ENCODE assay signal across 2 cellular contexts in the genomic region with DNA sequence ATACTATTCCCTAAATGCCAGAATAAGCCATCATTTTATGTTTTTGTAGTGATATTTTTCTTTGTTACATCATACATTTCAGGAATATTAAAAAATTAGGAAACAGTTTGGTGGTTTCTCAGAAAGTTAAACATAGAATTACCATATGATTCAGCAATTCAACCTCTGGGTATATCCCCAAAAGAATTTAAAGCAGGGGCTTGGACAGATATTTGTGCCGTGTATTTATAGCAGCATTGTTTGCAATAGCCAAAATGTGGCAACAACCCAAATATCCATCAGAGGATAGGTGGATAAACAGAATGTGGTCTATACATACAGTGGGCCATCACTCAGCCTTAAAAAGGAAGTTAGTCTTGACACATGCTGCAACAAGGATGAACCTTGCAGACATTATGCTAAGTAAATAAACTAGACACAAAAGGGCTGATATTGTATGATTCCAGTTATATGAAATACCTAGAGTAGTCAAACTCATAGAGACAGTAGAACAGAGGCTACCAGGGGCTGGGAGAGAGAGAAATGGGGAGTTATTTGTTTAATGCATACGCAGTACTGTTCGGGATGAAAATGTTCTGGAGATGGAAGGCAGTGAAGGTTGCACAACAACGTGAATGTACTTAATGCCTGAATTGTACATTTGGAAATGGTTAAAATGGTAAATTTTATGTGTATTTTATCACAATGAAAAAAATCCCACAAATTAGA.
A peak's percentile ranks its signal among the peaks of the same experiment; 100 is the strongest.
TF ChIP-seq lines count a peak whose summit lies in the region.

No MANE protein-coding gene starts in this region.

TF ChIP-seq in SK-N-SH treated with all-trans-retinoic acid at 6 μM for 48 hours, 23 proteins besides CTCF, POLR2A, EP300 and RAD21:
- TF ChIP-seq, protein P1, sequence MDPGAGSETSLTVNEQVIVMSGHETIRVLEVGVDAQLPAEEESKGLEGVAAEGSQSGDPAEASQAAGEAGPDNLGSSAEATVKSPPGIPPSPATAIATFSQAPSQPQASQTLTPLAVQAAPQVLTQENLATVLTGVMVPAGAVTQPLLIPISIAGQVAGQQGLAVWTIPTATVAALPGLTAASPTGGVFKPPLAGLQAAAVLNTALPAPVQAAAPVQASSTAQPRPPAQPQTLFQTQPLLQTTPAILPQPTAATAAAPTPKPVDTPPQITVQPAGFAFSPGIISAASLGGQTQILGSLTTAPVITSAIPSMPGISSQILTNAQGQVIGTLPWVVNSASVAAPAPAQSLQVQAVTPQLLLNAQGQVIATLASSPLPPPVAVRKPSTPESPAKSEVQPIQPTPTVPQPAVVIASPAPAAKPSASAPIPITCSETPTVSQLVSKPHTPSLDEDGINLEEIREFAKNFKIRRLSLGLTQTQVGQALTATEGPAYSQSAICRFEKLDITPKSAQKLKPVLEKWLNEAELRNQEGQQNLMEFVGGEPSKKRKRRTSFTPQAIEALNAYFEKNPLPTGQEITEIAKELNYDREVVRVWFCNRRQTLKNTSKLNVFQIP (CRISPR knock-in tag; IDR thresholded peaks at IDR 0.05; ENCODE audit: borderline replicate concordance, low read depth), result no peak
- TF ChIP-seq ZC3H10 (CRISPR knock-in tag; IDR thresholded peaks at IDR 0.05), result no peak
- TF ChIP-seq ZFP30 (CRISPR knock-in tag; IDR thresholded peaks at IDR 0.05), result 0 out of 2 replicates have a peak, but pooled peaks have one; percentile 33

TF ChIP-seq in SK-N-SH, 30 proteins besides CTCF, POLR2A, EP300 and RAD21 (continued from another document):
- TF ChIP-seq, protein P2, sequence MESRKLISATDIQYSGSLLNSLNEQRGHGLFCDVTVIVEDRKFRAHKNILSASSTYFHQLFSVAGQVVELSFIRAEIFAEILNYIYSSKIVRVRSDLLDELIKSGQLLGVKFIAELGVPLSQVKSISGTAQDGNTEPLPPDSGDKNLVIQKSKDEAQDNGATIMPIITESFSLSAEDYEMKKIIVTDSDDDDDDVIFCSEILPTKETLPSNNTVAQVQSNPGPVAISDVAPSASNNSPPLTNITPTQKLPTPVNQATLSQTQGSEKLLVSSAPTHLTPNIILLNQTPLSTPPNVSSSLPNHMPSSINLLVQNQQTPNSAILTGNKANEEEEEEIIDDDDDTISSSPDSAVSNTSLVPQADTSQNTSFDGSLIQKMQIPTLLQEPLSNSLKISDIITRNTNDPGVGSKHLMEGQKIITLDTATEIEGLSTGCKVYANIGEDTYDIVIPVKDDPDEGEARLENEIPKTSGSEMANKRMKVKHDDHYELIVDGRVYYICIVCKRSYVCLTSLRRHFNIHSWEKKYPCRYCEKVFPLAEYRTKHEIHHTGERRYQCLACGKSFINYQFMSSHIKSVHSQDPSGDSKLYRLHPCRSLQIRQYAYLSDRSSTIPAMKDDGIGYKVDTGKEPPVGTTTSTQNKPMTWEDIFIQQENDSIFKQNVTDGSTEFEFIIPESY (IDR thresholded peaks at IDR 0.05; ENCODE audit: borderline replicate concordance, low read depth), result no peak
- no peak for TF ChIP-seq FOXM1 (IDR thresholded peaks at IDR 0.05; ENCODE audit: low read depth)
- no peak for TF ChIP-seq FOSL2 (IDR thresholded peaks at IDR 0.05; ENCODE audit: borderline replicate concordance, low read depth)
- TF ChIP-seq TCF12 (IDR thresholded peaks at IDR 0.05), result no peak
- TF ChIP-seq MXI1 (IDR thresholded peaks at IDR 0.05; ENCODE audit: low read depth, low read length), result no peak
- no peak for TF ChIP-seq JUND (IDR thresholded peaks at IDR 0.05)
- no peak for TF ChIP-seq RXRA (IDR thresholded peaks at IDR 0.05; ENCODE audit: borderline replicate concordance, low read depth)
